ENCODE assay signal across 12 cellular contexts in the genomic region with DNA sequence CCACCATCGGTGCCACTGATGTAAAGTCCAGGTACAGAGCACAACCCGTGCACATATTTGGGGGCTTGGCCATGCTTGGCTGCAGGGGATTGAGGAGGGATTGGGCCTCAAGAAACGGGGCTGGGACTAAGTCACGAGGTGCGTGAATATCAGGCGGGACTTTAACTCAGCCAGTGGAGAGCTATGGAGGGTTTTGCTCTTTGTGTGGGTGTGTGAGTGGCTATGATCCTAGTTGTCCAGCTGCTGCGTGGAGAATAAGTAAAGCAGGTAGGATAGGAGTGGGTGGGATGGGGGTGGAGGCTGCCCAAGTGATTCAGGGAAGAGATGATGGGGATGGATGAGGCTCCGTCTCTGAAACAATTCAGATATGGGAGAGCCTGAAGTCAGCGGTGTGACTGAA. TPM values are rescaled to one million over a fixed set of nuclear protein-coding genes. Genes with fewer than 3 reads are reported as not detected.
DNase-seq lines count a peak whose midpoint lies in the region; ATAC-seq and FAIRE-seq lines count a peak whose summit lies in the region.
"Had no signal": no experiment of that assay in that cellular context is flagged by ENCODE, and none has a peak within 500 bp of the region (broad histone marks: within the 10 kb centered on the region; RNA-seq: fewer than 3 reads in every experiment).

No MANE protein-coding gene starts in this region.

- H3K27me3 ChIP-seq in iPS-18a (ENCODE audit: control insufficient read depth, insufficient read depth, low read length) = peaks cover 39% of the 10 kb centered on the region
- H3K27me3 ChIP-seq: BE2C had no signal

- CTCF ChIA-PET in activated CD4-positive, alpha-beta memory T cell treated with anti-CD3 and anti-CD28 coated beads, Interleukin-2, amount 10 ng/mL, durations not matched to agents 7 days and 5 days (lab: Charles Lee) = no interaction called here

- H3K4me3 Mint-ChIP-seq in activated naive CD4-positive, alpha-beta T cell treated with anti-CD3 and anti-CD28 coated beads, Interleukin-2, amount 50 U/mL, for 24 hours = peak overlapping the region; percentile 84
- peak overlapping the region; percentile 58 for H3K4me3 Mint-ChIP-seq in activated CD4-positive, alpha-beta memory T cell treated with anti-CD3 and anti-CD28 coated beads, Interleukin-2, amount 10 ng/mL, durations not matched to agents 7 days and 5 days

- no peaks in the 10 kb centered on the region for H3K27me3 Mint-ChIP-seq in activated naive CD4-positive, alpha-beta T cell treated with anti-CD3 and anti-CD28 coated beads, Interleukin-2, amount 50 U/mL, for 24 hours
- peaks cover 10% of the 10 kb centered on the region for H3K27me3 Mint-ChIP-seq in activated CD4-positive, alpha-beta memory T cell treated with anti-CD3 and anti-CD28 coated beads, Interleukin-2, amount 10 ng/mL, durations not matched to agents 7 days and 5 days

- POLR2A ChIA-PET in activated CD4-positive, alpha-beta memory T cell treated with anti-CD3 and anti-CD28 coated beads, Interleukin-2, amount 10 ng/mL, durations not matched to agents 7 days and 5 days (lab: Charles Lee) = interaction anchor here (2.2 kb wide), 1 partner anchor 10 kb away, joined by 7 read pairs; no protein-coding TSS in a partner anchor

- ATAC-seq in left ventricle myocardium superior (no peak), GM21717 (IDR thresholded peaks at IDR 0.05; ENCODE audit: unreplicated experiment) (no peak)
- ATAC-seq: GM12878 had no signal

- no peaks in the 10 kb centered on the region for H3K36me3 Mint-ChIP-seq in activated naive CD4-positive, alpha-beta T cell treated with anti-CD3 and anti-CD28 coated beads, Interleukin-2, amount 50 U/mL, for 24 hours
- peaks cover 20% of the 10 kb centered on the region for H3K36me3 Mint-ChIP-seq in activated CD4-positive, alpha-beta memory T cell treated with anti-CD3 and anti-CD28 coated beads, Interleukin-2, amount 10 ng/mL, durations not matched to agents 7 days and 5 days (ENCODE audit: low read depth)

- H3K4me3 ChIP-seq in iPS-18a (ENCODE audit: low read length) = peak overlapping the region; percentile 17
- H3K4me3 ChIP-seq: GM12878, transverse colon had no signal

- no peak overlapping the region for H3K9ac ChIP-seq in iPS-18a (ENCODE audit: low read length)

- H3K27ac ChIP-seq in iPS-18a (ENCODE audit: low read length) = no peak overlapping the region

- H3K4me1 Mint-ChIP-seq in activated naive CD4-positive, alpha-beta T cell treated with anti-CD3 and anti-CD28 coated beads, Interleukin-2, amount 50 U/mL, for 24 hours = peaks cover 40% of the 10 kb centered on the region
- peaks cover 23% of the 10 kb centered on the region for H3K4me1 Mint-ChIP-seq in activated CD4-positive, alpha-beta memory T cell treated with anti-CD3 and anti-CD28 coated beads, Interleukin-2, amount 10 ng/mL, durations not matched to agents 7 days and 5 days

- H3K36me3 ChIP-seq in iPS-18a (ENCODE audit: control insufficient read depth, low read depth, low read length) = no peaks in the 10 kb centered on the region
- H3K36me3 ChIP-seq: BE2C, transverse colon had no signal

- intact Hi-C loops in left ventricle myocardium superior (cut with micrococcal nuclease) = no loop called here

- DNase-seq in activated naive CD4-positive, alpha-beta T cell treated with anti-CD3 and anti-CD28 coated beads, Interleukin-2, amount 50 U/mL, for 16 hours = no peak
- DNase-seq in activated CD4-positive, alpha-beta memory T cell treated with anti-CD3 and anti-CD28 coated beads, Interleukin-2, amount 10 ng/mL, durations not matched to agents 7 days and 5 days = no peak
- DNase-seq in urothelium cell line (ENCODE audit: low spot score) = peak; percentile 76
- no peak for DNase-seq in GF-D8 (lab: John Stamatoyannopoulos, UW)
- no peak for DNase-seq in left ventricle myocardium superior
- DNase-seq: BE2C had no signal

- peaks cover 32% of the 10 kb centered on the region for H3K4me1 ChIP-seq in iPS-18a (ENCODE audit: control insufficient read depth, low read depth, low read length)

- H3K27ac Mint-ChIP-seq in activated naive CD4-positive, alpha-beta T cell treated with anti-CD3 and anti-CD28 coated beads, Interleukin-2, amount 50 U/mL, for 24 hours = peak overlapping the region; percentile 52
- H3K27ac Mint-ChIP-seq in activated CD4-positive, alpha-beta memory T cell treated with anti-CD3 and anti-CD28 coated beads, Interleukin-2, amount 10 ng/mL, durations not matched to agents 7 days and 5 days = no peak overlapping the region

- no peaks in the 10 kb centered on the region for H3K9me3 ChIP-seq in iPS-18a (ENCODE audit: control insufficient read depth, low read depth, low read length)
- H3K9me3 ChIP-seq: BE2C, transverse colon had no signal

- FAIRE-seq in urothelium cell line (lab: Jason Lieb, UNC) = peak; percentile 99
- FAIRE-seq: GM12878 had no signal

- no peaks in the 10 kb centered on the region for H3K9me3 Mint-ChIP-seq in activated naive CD4-positive, alpha-beta T cell treated with anti-CD3 and anti-CD28 coated beads, Interleukin-2, amount 50 U/mL, for 24 hours
- no peaks in the 10 kb centered on the region for H3K9me3 Mint-ChIP-seq in activated CD4-positive, alpha-beta memory T cell treated with anti-CD3 and anti-CD28 coated beads, Interleukin-2, amount 10 ng/mL, durations not matched to agents 7 days and 5 days

RNA-seq across cellular contexts. Expression of a gene that starts 1.9 kb away (rescaled TPM):
- 100 to 1,000 TPM; 105 to 109 TPM for total RNA-seq in activated CD4-positive, alpha-beta memory T cell treated with anti-CD3 and anti-CD28 coated beads, Interleukin-2, amount 10 ng/mL, durations not matched to agents 7 days and 5 days
- total RNA-seq in left ventricle myocardium superior = 6.4 TPM

RNA-seq across cellular contexts. Expression of a gene that starts 37.6 kb away (rescaled TPM):
- total RNA-seq in activated CD4-positive, alpha-beta memory T cell treated with anti-CD3 and anti-CD28 coated beads, Interleukin-2, amount 10 ng/mL, durations not matched to agents 7 days and 5 days = 10 to 100 TPM; 31.1 to 32.9 TPM
- 16.5 TPM for total RNA-seq in left ventricle myocardium superior

RNA-seq across cellular contexts. Expression of a gene that starts 41.1 kb away (rescaled TPM):
- total RNA-seq in activated CD4-positive, alpha-beta memory T cell treated with anti-CD3 and anti-CD28 coated beads, Interleukin-2, amount 10 ng/mL, durations not matched to agents 7 days and 5 days = 10 to 100 TPM; 12.7 to 14.0 TPM
- 11.9 TPM for total RNA-seq in left ventricle myocardium superior

RNA-seq across cellular contexts. Expression of a gene that starts 41.5 kb away (rescaled TPM):
- not detected for total RNA-seq in activated CD4-positive, alpha-beta memory T cell treated with anti-CD3 and anti-CD28 coated beads, Interleukin-2, amount 10 ng/mL, durations not matched to agents 7 days and 5 days
- total RNA-seq in left ventricle myocardium superior = not detected
- total RNA-seq: GM12878, posterior vena cava, transverse colon had no signal

Comparison
In these comparisons a context has a peak if more than half of its experiments do, and no peak if none do; other contexts are left out.
1. RNA of a gene that starts 1.9 kb away (total RNA-seq): 105 to 109 TPM in activated CD4-positive, alpha-beta memory T cell treated with anti-CD3 and anti-CD28 coated beads, Interleukin-2, amount 10 ng/mL, durations not matched to agents 7 days and 5 days; 6.4 TPM in left ventricle myocardium superior (single experiment); every median in the first group is over 10 times any median in the second.